ENCODE assay signal across 28 cellular contexts in the genomic region with DNA sequence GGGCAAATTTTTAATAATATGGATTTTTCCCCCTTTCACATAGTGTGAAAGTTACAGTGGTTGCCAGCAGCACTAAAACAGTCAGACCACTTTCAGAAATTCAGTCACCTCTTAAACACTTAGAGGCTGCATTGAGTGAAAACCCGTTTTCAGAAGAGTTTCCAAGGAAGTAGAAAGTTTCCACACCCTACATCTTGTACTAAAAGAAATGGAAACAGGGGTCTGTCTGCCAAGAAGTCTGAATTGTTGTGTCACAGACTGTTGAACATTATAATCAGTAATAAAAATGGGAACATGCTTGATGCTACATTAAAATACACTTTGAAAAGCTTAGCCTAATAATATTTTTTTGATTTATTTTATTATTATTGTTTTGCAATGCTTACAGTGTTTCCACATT.
"Had no signal": no experiment of that assay in that cellular context is flagged by ENCODE, and none has a peak within 500 bp of the region (broad histone marks: within the 10 kb centered on the region; RNA-seq: fewer than 3 reads in every experiment).

No MANE protein-coding gene starts in this region.

- DNase-seq: activated CD4-positive, alpha-beta memory T cell treated with anti-CD3 and anti-CD28 coated beads, Interleukin-2, amount 10 ng/mL, durations not matched to agents 7 days and 5 days; activated CD4-positive, alpha-beta T cell treated with anti-CD3 and anti-CD28 coated beads for 36 hours; activated CD4-positive, alpha-beta T cell treated with anti-CD3 and anti-CD28 coated beads, Interleukin-2, amount 10 ng/mL, durations not matched to agents 7 days and 5 days; activated CD4-positive, alpha-beta T cell treated with anti-CD3 and anti-CD28 coated beads, Interleukin-2, amount 50 U/mL, for 4 hours; activated CD4-positive, CD25-positive, alpha-beta regulatory T cell; activated CD4-positive, CD25-positive, alpha-beta regulatory T cell treated with anti-CD3 and anti-CD28 coated beads, Interleukin-2, amount 50 U/mL, for 72 hours; activated effector memory CD4-positive, alpha-beta T cell treated with Interleukin-2 at 50 U/mL for 16 hours; activated gamma-delta T cell treated with Interleukin-2 at 50 U/mL for 16 hours; activated naive CD4-positive, alpha-beta T cell treated with anti-CD3 and anti-CD28 coated beads, Interleukin-2, amount 50 U/mL, for 16 hours; activated naive CD4-positive, alpha-beta T cell treated with Interleukin-2 at 50 U/mL for 16 hours; activated T-cell treated with anti-CD3 and anti-CD28 coated beads, Interleukin-2, amount 50 U/mL, for 4 hours; adrenal gland; amygdala; central memory CD4-positive, alpha-beta T cell; cerebellar nuclear complex; colonic mucosa; effector memory CD4-positive, alpha-beta T cell; endodermal cell; erythroblast; foreskin melanocyte; glutamatergic neuron; heart left ventricle; T-helper 2 cell had no signal

- ATAC-seq: activated CD4-positive, alpha-beta T cell treated with anti-CD3 and anti-CD28 coated beads for 36 hours; activated T-cell treated with anti-CD3 and anti-CD28 coated beads, Interleukin-2, amount 50 U/mL, for 4 hours; activated T-helper 17 cell treated with anti-CD3 and anti-CD28 coated beads, Interleukin-2, amount 50 U/mL, for 72 hours had no signal

- H3K36me3 ChIP-seq: adrenal gland, ascending aorta, breast epithelium, cardiac muscle cell, colonic mucosa, esophagus muscularis mucosa, heart left ventricle had no signal

- H3K27ac ChIP-seq: adrenal gland, ascending aorta, breast epithelium, cardiac muscle cell, colonic mucosa, esophagus muscularis mucosa, heart left ventricle had no signal

- H3K27me3 ChIP-seq: adrenal gland, ascending aorta, breast epithelium, cardiac muscle cell, colonic mucosa, esophagus muscularis mucosa, heart left ventricle had no signal

- H3K4me3 ChIP-seq: adrenal gland, ascending aorta, breast epithelium, cardiac muscle cell, colonic mucosa, esophagus muscularis mucosa, heart left ventricle had no signal

- H3K9me3 ChIP-seq: adrenal gland, ascending aorta, colonic mucosa, esophagus muscularis mucosa, heart left ventricle had no signal

- H3K4me1 ChIP-seq: adrenal gland, breast epithelium, colonic mucosa, heart left ventricle had no signal
